In genomic region chr9:109735796-109736195, GRCh38 we compare ENCODE assay signal across 16 cellular contexts. TPM values are rescaled to one million over a fixed set of nuclear protein-coding genes. Genes with fewer than 3 reads are reported as not detected.
DNase-seq lines count a peak whose midpoint lies in the region; ATAC-seq and TF ChIP-seq lines count a peak whose summit lies in the region.
"Had no signal": no experiment of that assay in that cellular context is flagged by ENCODE, and none has a peak within 500 bp of the region (broad histone marks: within the 10 kb centered on the region; RNA-seq: fewer than 3 reads in every experiment).

No MANE protein-coding gene starts in this region.

- H3K9ac ChIP-seq in mesenchymal stem cell (ENCODE audit: low read length) = no peak overlapping the region

- no peak overlapping the region for H2AFZ ChIP-seq in mesenchymal stem cell (ENCODE audit: low read depth, low read length)
- H2AFZ ChIP-seq: GM23338 had no signal

- peak in 7 of 8 donors; percentile 39 to 82 (median 69) for ATAC-seq in heart right ventricle
- peak; percentile 61 for ATAC-seq in aorta (ENCODE audit: low FRiP score)
- ATAC-seq: GM23338 had no signal

- H4K8ac ChIP-seq in mesenchymal stem cell (ENCODE audit: low read length) = peak overlapping the region; percentile 23

- no peak overlapping the region for H3K14ac ChIP-seq in mesenchymal stem cell (ENCODE audit: low read length in 2 of 2)

- no peak overlapping the region for H2BK15ac ChIP-seq in mesenchymal stem cell (ENCODE audit: low read depth, poor library complexity, severe bottlenecking)

- no peak for TF ChIP-seq CTCF in fibroblast of pulmonary artery (IDR thresholded peaks at IDR 0.05; ENCODE audit: low read length, missing control alignments)
- TF ChIP-seq CTCF in heart right ventricle (IDR thresholded peaks at IDR 0.05) = no peak

- no peaks in the 10 kb centered on the region for H3K36me3 ChIP-seq in heart right ventricle
- H3K36me3 ChIP-seq in mesenchymal stem cell (ENCODE audit: control insufficient read depth in 1 of 2, insufficient read depth in 2 of 2, low read depth in 1 of 2, low read length in 2 of 2) = no peaks in the 10 kb centered on the region
- H3K36me3 ChIP-seq in aorta (ENCODE audit: control insufficient read depth in 1 of 2, insufficient read depth in 2 of 2, low read length in 1 of 2) = no peaks in the 10 kb centered on the region
- H3K36me3 ChIP-seq: BE2C had no signal

- H3K4me3 ChIP-seq in fibroblast of pulmonary artery (replicated peaks; ENCODE audit: low read depth, low read length) (no peak overlapping the region), heart right ventricle (no peak overlapping the region), mesenchymal stem cell (ENCODE audit: insufficient read depth in 1 of 2, low read depth in 1 of 2, low read length in 2 of 2) (no peak overlapping the region), aorta (ENCODE audit: low read length in 2 of 2) (no peak overlapping the region)
- H3K4me3 ChIP-seq: GM23338 had no signal

- H3K4me2 ChIP-seq in mesenchymal stem cell (ENCODE audit: low read length, poor library complexity, severe bottlenecking) = no peak overlapping the region
- H3K4me2 ChIP-seq: GM23338 had no signal

- H3K79me1 ChIP-seq in mesenchymal stem cell (replicated peaks; ENCODE audit: low read length, poor library complexity, severe bottlenecking) = no peaks in the 10 kb centered on the region

- H4K91ac ChIP-seq in mesenchymal stem cell (ENCODE audit: low read length) = no peak overlapping the region

- no peak overlapping the region for H3K18ac ChIP-seq in mesenchymal stem cell (ENCODE audit: low read depth in 1 of 2, low read length in 2 of 2)

- H2AK5ac ChIP-seq in mesenchymal stem cell (ENCODE audit: low read length, severe bottlenecking) = no peak overlapping the region

- intact Hi-C loops in heart right ventricle (cut with DNase I) (no loop called here), aorta (cut with DNase I) (no loop called here)

- H3K27ac ChIP-seq in heart right ventricle (peak overlapping the region in 4 of 10 donors; percentile 9 to 39 (median 22)), mesenchymal stem cell (ENCODE audit: low read length, poor library complexity, severe bottlenecking) (no peak overlapping the region), aorta (ENCODE audit: low read depth in 1 of 2, low read length in 2 of 2) (no peak overlapping the region)
- H3K27ac ChIP-seq: C4-2B had no signal

- no peaks in the 10 kb centered on the region for H3K27me3 ChIP-seq in heart right ventricle
- peaks cover 0 to 13% of the 10 kb centered on the region in 2 experiments for H3K27me3 ChIP-seq in mesenchymal stem cell (ENCODE audit: control insufficient read depth in 1 of 2, insufficient read depth in 1 of 2, low read length in 2 of 2)
- no peaks in the 10 kb centered on the region for H3K27me3 ChIP-seq in aorta (ENCODE audit: control insufficient read depth in 1 of 2, insufficient read depth in 2 of 2, low read length in 1 of 2)
- H3K27me3 ChIP-seq: BE2C had no signal

- no peaks in the 10 kb centered on the region for H3K9me3 ChIP-seq in heart right ventricle
- no peaks in the 10 kb centered on the region for H3K9me3 ChIP-seq in mesenchymal stem cell (ENCODE audit: control insufficient read depth, low read length)
- no peaks in the 10 kb centered on the region for H3K9me3 ChIP-seq in aorta (ENCODE audit: control insufficient read depth, low read length)
- H3K9me3 ChIP-seq: BE2C had no signal

- DNase-seq in fibroblast of pulmonary artery (ENCODE audit: low read depth) (peak; percentile 30), heart right ventricle (peak in 1 of 2 donors; percentile 46), mesenchymal stem cell (no peak), aorta (no peak), UCSD-AML1 (lab: John Stamatoyannopoulos, UW; ENCODE audit: unreplicated experiment) (no peak), SK-N-DZ (ENCODE audit: low spot score) (no peak), amniotic stem cell (lab: John Stamatoyannopoulos, UW) (no peak)
- DNase-seq: BE2C; CD4-positive, alpha-beta memory T cell; COR-L47; DMS153; DMS79 treated with DMSO at 0.1 percent for 48 hours; EL; H7 had no signal

- H2BK120ac ChIP-seq in mesenchymal stem cell (ENCODE audit: low read depth, low read length) = no peak overlapping the region

- H3K4me1 ChIP-seq in heart right ventricle (peaks cover 0 to 20% (median 12%) of the 10 kb centered on the region in 9 donors), mesenchymal stem cell (ENCODE audit: control insufficient read depth, insufficient read depth, low read depth, low read length) (no peaks in the 10 kb centered on the region), aorta (ENCODE audit: control insufficient read depth in 1 of 2, insufficient read depth in 2 of 2, low read length in 2 of 2) (peaks cover 0 to 4% of the 10 kb centered on the region in 2 donors)
- H3K4me1 ChIP-seq: BE2C had no signal

- H2BK12ac ChIP-seq in mesenchymal stem cell (ENCODE audit: low read length in 2 of 2) = no peak overlapping the region

- 53 to 61% methylated on average over 5 of the region's 5 CpGs for WGBS in heart right ventricle, 2 donors
- 94% methylated on average over 2 of the region's 5 CpGs for WGBS in mesenchymal stem cell
- WGBS in aorta, 2 donors = 4 to 14% methylated on average over 5 of the region's 5 CpGs

- H3K23ac ChIP-seq in mesenchymal stem cell (ENCODE audit: low read length in 2 of 2) = no peak overlapping the region

- H3K4ac ChIP-seq in mesenchymal stem cell (ENCODE audit: low read depth in 1 of 2, low read length in 2 of 2) = no peak overlapping the region

- H2BK5ac ChIP-seq in mesenchymal stem cell (ENCODE audit: low read depth, low read length, poor library complexity, severe bottlenecking) = no peak overlapping the region

RNA-seq across cellular contexts. Expression of gene PALM2AKAP2, which starts 44.2 kb away (rescaled TPM):
- 100 to 1,000 TPM in 5 of 10 donors, 10 to 100 TPM in 5; 66.3 to 111 (median 98.8) TPM for total RNA-seq in heart right ventricle
- 1 to 10 TPM; 3.1 to 3.7 TPM for polyA plus RNA-seq in heart right ventricle
- 11.3 TPM for polyA plus RNA-seq in mesenchymal stem cell (2013, experiment 1 of 2)
- polyA plus RNA-seq in mesenchymal stem cell (2013, experiment 2 of 2) = 10.8 TPM
- 100 to 1,000 TPM in 1 of 2 donors, 10 to 100 TPM in 1; 58.1 to 155 TPM for total RNA-seq in aorta
- polyA plus RNA-seq in aorta = 1 to 10 TPM; 4.5 to 5.6 TPM
- polyA plus RNA-seq in SK-N-DZ (2014; cell fraction: cytosol; rRNA removed) = not detected in 2 replicates
- polyA plus RNA-seq in SK-N-DZ (2014; cell fraction: nucleus; rRNA removed) = not detected in 2 replicates
- total RNA-seq: CD4-positive, alpha-beta memory T cell had no signal
- polyA plus RNA-seq: CD4-positive, alpha-beta memory T cell had no signal
